In genomic region chr2:53880756-53881155, GRCh38 we compare ENCODE assay signal across 19 cellular contexts. TPM values are rescaled to one million over a fixed set of nuclear protein-coding genes. Genes with fewer than 3 reads are reported as not detected.
A peak's percentile ranks its signal among the peaks of the same experiment; 100 is the strongest.
DNase-seq lines count a peak whose midpoint lies in the region; ATAC-seq and TF ChIP-seq lines count a peak whose summit lies in the region.
"Had no signal": no experiment of that assay in that cellular context is flagged by ENCODE, and none has a peak within 500 bp of the region (broad histone marks: within the 10 kb centered on the region; RNA-seq: fewer than 3 reads in every experiment).

No MANE protein-coding gene starts in this region.

- peak; percentile 50 for ATAC-seq in foreskin keratinocyte
- ATAC-seq in HG03175 (IDR thresholded peaks at IDR 0.05; ENCODE audit: unreplicated experiment) = no peak
- ATAC-seq: Panc1 had no signal

- TF ChIP-seq CTCF in foreskin keratinocyte (conservative IDR thresholded peaks at IDR 0.05) = no peak

- H3K27me3 ChIP-seq in foreskin keratinocyte = no peaks in the 10 kb centered on the region
- H3K27me3 ChIP-seq: neutrophil, tibial nerve had no signal

- H3K4me1 ChIP-seq in foreskin keratinocyte = no peaks in the 10 kb centered on the region
- H3K4me1 ChIP-seq: tibial nerve had no signal

- no peak overlapping the region for H3K27ac ChIP-seq in foreskin keratinocyte
- H3K27ac ChIP-seq: neutrophil, tibial nerve had no signal

- DNase-seq in A172 (ENCODE audit: low spot score) (peak; percentile 55), GM04504 (ENCODE audit: low read depth) (peak; percentile 42), astrocyte of the hippocampus (ENCODE audit: low read depth, low spot score) (peak; percentile 62), foreskin keratinocyte (peak in 1 of 2 donors; percentile 39), SW480 (ENCODE audit: low spot score) (no peak), DMS114 treated with DMSO at 0.1 percent for 48 hours (lab: John Stamatoyannopoulos, UW; ENCODE audit: unreplicated experiment) (no peak), mucosa of gallbladder (ENCODE audit: low spot score) (no peak)
- DNase-seq: activated CD4-positive, alpha-beta T cell treated with anti-CD3 and anti-CD28 coated beads, Interleukin-2, amount 50 U/mL, for 4 hours; AML-193; central memory CD4-positive, alpha-beta T cell; DMS53; mesendoderm; NCI-H1694 treated with DMSO at 0.1 percent for 48 hours; NCI-H524; stimulated activated CD4-positive, alpha-beta T cell treated with anti-CD3 and anti-CD28 coated beads, Interleukin-12 subunit alpha, Interleukin-12 subunit beta, amount 100 ng/mL, for 4 hours had no signal

RNA-seq across cellular contexts. Expression of gene GPR75, which starts 21.0 kb away (rescaled TPM):
- 0.81 and 1.3 TPM in 2 replicates for total RNA-seq in A172 (2014; rRNA removed; shearing (Covaris generic))
- total RNA-seq in foreskin keratinocyte (1.6 and 2.2 TPM in 2 replicates), mucosa of gallbladder (2.2 TPM)
- 0.06 and 0.11 TPM in 2 replicates for polyA plus RNA-seq in foreskin keratinocyte

Comparison
In these comparisons a context has a peak if more than half of its experiments do, and no peak if none do; other contexts are left out.
1. DNase-seq: peak in A172 (single experiment), GM04504 (single experiment) and astrocyte of the hippocampus (single experiment); none in SW480 (single experiment), DMS114 treated with DMSO at 0.1 percent for 48 hours (single experiment) and mucosa of gallbladder (single experiment).